In the genomic region with DNA sequence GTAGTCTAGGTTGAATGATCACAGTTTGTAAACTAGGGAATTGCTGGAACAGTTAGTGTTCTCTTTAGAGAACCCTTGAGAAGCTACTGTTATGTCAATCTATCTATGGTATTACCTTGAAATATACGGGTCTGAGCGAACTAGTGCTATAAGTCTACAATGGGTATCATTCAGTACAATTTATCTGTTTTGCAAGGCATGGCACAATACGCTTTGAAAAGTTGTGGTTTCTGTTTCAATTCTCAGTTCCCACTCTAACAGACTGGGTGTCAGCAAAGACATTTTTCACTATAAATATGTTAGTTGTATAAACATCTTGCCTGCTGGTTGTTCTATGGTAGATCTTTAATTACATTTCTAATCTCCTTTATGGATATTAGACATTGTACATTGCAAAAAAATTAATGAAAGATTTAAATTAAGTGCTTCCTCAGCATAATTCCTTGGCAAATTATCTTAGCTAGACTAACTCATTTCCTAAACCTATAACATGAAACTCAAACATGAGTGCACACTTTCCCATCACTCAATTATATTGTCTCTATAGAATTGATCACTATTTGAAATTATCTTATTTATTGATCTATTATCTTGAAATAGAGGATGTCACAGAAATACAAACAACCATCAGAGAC, we compare ENCODE assay signal across 14 cellular contexts. TPM values are rescaled to one million over a fixed set of nuclear protein-coding genes. Genes with fewer than 3 reads are reported as not detected.
DNase-seq lines count a peak whose midpoint lies in the region; ATAC-seq, FAIRE-seq and TF ChIP-seq lines count a peak whose summit lies in the region.
"Had no signal": no experiment of that assay in that cellular context is flagged by ENCODE, and none has a peak within 500 bp of the region (broad histone marks: within the 10 kb centered on the region; RNA-seq: fewer than 3 reads in every experiment).

No MANE protein-coding gene starts in this region.

- H3K56ac ChIP-seq in mesendoderm (ENCODE audit: low read length) = no peak overlapping the region

- intact Hi-C loops in K562 (cut with micrococcal nuclease) = no loop called here

- no peak overlapping the region for H3K23ac ChIP-seq in mesendoderm (ENCODE audit: low read length)

- no peak overlapping the region for H3K4me3 ChIP-seq in K562
- no peak overlapping the region for H3K4me3 ChIP-seq in mesendoderm (ENCODE audit: low read length)
- H3K4me3 ChIP-seq: esophagus squamous epithelium, pancreas had no signal

- no peak overlapping the region for H2BK120ac ChIP-seq in mesendoderm (ENCODE audit: low read depth, low read length)

- no peaks in the 10 kb centered on the region for H3K9me3 ChIP-seq in K562 (replicated peaks; ENCODE audit: control insufficient read depth, insufficient read depth, low read depth, low read length)
- H3K9me3 ChIP-seq: esophagus squamous epithelium, pancreas had no signal

- H3K4me1 ChIP-seq in K562 (replicated peaks in 1 of 2; ENCODE audit: control insufficient read depth in 2 of 2, insufficient read depth in 2 of 2, low read length in 2 of 2) (no peaks in the 10 kb centered on the region), mesendoderm (ENCODE audit: control insufficient read depth, low read depth, low read length) (no peaks in the 10 kb centered on the region)
- H3K4me1 ChIP-seq: esophagus squamous epithelium, pancreas had no signal

- TF ChIP-seq POLR2A in K562 (conservative IDR thresholded peaks at IDR 0.05) = no peak

- H3K27me3 ChIP-seq in K562 (ENCODE audit: control insufficient read depth in 2 of 2, insufficient read depth in 2 of 2, low read length in 2 of 2) = no peaks in the 10 kb centered on the region
- no peaks in the 10 kb centered on the region for H3K27me3 ChIP-seq in mesendoderm (ENCODE audit: insufficient read depth, low read length, poor library complexity)
- H3K27me3 ChIP-seq: esophagus squamous epithelium, pancreas had no signal

- no peak for TF ChIP-seq RAD21 in K562 (CRISPR knock-in tag; conservative IDR thresholded peaks at IDR 0.05 in 1 of 2, IDR thresholded peaks at IDR 0.05 in 1 of 2)

- WGBS in K562 (ENCODE audit: insufficient coverage, low coverage, missing lambda C conversion rate) = 2% methylated on average over 3 of the region's 3 CpGs
- WGBS in mesendoderm (ENCODE audit: extremely low coverage, insufficient coverage, low lambda C conversion rate) = no CpG with 5 or more reads among the region's 3 CpGs

- no peak overlapping the region for H3K18ac ChIP-seq in mesendoderm (ENCODE audit: low read length)

- TF ChIP-seq EP300 in K562 (IDR thresholded peaks at IDR 0.05; ENCODE audit: low read length) = no peak

- no peak for TF ChIP-seq CTCF in K562 (IDR thresholded peaks at IDR 0.05 in 2 of 3, conservative IDR thresholded peaks at IDR 0.05 in 1 of 3; ENCODE audit: insufficient read depth in 2 of 3, low read depth in 1 of 3, low read length in 3 of 3)

- H3K79me2 ChIP-seq in K562 (ENCODE audit: control insufficient read depth, insufficient read depth, low read length) (no peaks in the 10 kb centered on the region), mesendoderm (ENCODE audit: control insufficient read depth, insufficient read depth, low read length) (no peaks in the 10 kb centered on the region)

- H3K27ac ChIP-seq in K562 (ENCODE audit: extremely low read depth, low read depth, low read length) = no peak overlapping the region
- H3K27ac ChIP-seq in mesendoderm (ENCODE audit: low read depth, low read length) = no peak overlapping the region
- H3K27ac ChIP-seq: esophagus squamous epithelium, pancreas had no signal

- no TSS peak for BruUV-seq in K562 (replicated peaks; lab: Mats Ljungman, UMichigan)

- H4K8ac ChIP-seq in mesendoderm (ENCODE audit: low read depth, low read length) = no peak overlapping the region

- H4K20me1 ChIP-seq in K562 (replicated peaks; ENCODE audit: control insufficient read depth, insufficient read depth, low read length) = no peaks in the 10 kb centered on the region

- no peak overlapping the region for H2AK5ac ChIP-seq in mesendoderm (ENCODE audit: low read length)

- H2BK5ac ChIP-seq in mesendoderm (ENCODE audit: low read length) = no peak overlapping the region

- DNase-seq in K562 (ENCODE audit: extremely low read depth in 1 of 4, low spot score in 3 of 4) (no peak), hippocampal formation (lab: John Stamatoyannopoulos, UW) (no peak), AG20443 (ENCODE audit: low spot score) (no peak), mesenteric fat pad (ENCODE audit: low spot score) (no peak), mesendoderm (no peak)
- DNase-seq: activated CD8-positive, alpha-beta memory T cell treated with anti-CD3 and anti-CD28 coated beads, Interleukin-2, amount 50 U/mL, for 4 hours; esophagus squamous epithelium; kidney glomerular epithelial cell; NCI-H748 treated with DMSO at 0.1 percent for 48 hours; pancreas had no signal

- H3K4me2 ChIP-seq in K562 (ENCODE audit: insufficient read depth, low read length) (no peak overlapping the region), mesendoderm (ENCODE audit: low read length) (no peak overlapping the region)

- H3K4ac ChIP-seq in mesendoderm (ENCODE audit: low read depth, low read length) = no peak overlapping the region

- H2BK15ac ChIP-seq in mesendoderm (replicated peaks; ENCODE audit: low read depth) = no peak overlapping the region

- H4K5ac ChIP-seq in mesendoderm (ENCODE audit: low read length) = no peak overlapping the region

- H3K36me3 ChIP-seq in K562 (ENCODE audit: control insufficient read depth, insufficient read depth, low read length) (no peaks in the 10 kb centered on the region), mesendoderm (ENCODE audit: control insufficient read depth, insufficient read depth, low read length) (no peaks in the 10 kb centered on the region)
- H3K36me3 ChIP-seq: esophagus squamous epithelium, pancreas had no signal

- no peak overlapping the region for H3K9ac ChIP-seq in K562 (ENCODE audit: insufficient read depth in 1 of 2, low read depth in 2 of 2, low read length in 2 of 2)
- H3K9ac ChIP-seq in mesendoderm (ENCODE audit: low read length) = no peak overlapping the region

- H2AFZ ChIP-seq in K562 (ENCODE audit: low read depth, low read length) = no peak overlapping the region

- CTCF ChIA-PET in K562 (lab: Yijun Ruan, JAX; ENCODE audit: low intra/inter-chr PET ratio) = no interaction called here

- ATAC-seq in GM18907 (IDR thresholded peaks at IDR 0.05; ENCODE audit: unreplicated experiment) (peak; percentile 100), GM21786 (IDR thresholded peaks at IDR 0.05; ENCODE audit: unreplicated experiment) (peak; percentile 99), HG03280 (IDR thresholded peaks at IDR 0.05; ENCODE audit: unreplicated experiment) (peak; percentile 98), K562 (no peak)

- no peaks in the 10 kb centered on the region for H3K79me1 ChIP-seq in mesendoderm (ENCODE audit: low read length)

- no peak for FAIRE-seq in K562 (lab: Jason Lieb, UNC)
- FAIRE-seq: pancreas had no signal

- in situ Hi-C loops in K562 (cut with MboI) = no loop called here

- POLR2A ChIA-PET in K562 (lab: Yijun Ruan, JAX) = no interaction called here

- no peaks in the 10 kb centered on the region for H3K9me1 ChIP-seq in K562 (ENCODE audit: control insufficient read depth, insufficient read depth, low read length)

TF ChIP-seq in K562, 482 proteins besides CTCF, POLR2A, EP300 and RAD21 (continues in another document):
- TF ChIP-seq POLR2G (IDR thresholded peaks at IDR 0.05; ENCODE audit: low read depth, low read length) (no peak), ZNF316 (IDR thresholded peaks at IDR 0.05) (peak; percentile 44; the same call in 1 of the 2 replicates), MAFK (IDR thresholded peaks at IDR 0.05; ENCODE audit: low read length) (peak; percentile 22; the same call in 1 of the 2 replicates)
- TF ChIP-seq, protein P1, sequence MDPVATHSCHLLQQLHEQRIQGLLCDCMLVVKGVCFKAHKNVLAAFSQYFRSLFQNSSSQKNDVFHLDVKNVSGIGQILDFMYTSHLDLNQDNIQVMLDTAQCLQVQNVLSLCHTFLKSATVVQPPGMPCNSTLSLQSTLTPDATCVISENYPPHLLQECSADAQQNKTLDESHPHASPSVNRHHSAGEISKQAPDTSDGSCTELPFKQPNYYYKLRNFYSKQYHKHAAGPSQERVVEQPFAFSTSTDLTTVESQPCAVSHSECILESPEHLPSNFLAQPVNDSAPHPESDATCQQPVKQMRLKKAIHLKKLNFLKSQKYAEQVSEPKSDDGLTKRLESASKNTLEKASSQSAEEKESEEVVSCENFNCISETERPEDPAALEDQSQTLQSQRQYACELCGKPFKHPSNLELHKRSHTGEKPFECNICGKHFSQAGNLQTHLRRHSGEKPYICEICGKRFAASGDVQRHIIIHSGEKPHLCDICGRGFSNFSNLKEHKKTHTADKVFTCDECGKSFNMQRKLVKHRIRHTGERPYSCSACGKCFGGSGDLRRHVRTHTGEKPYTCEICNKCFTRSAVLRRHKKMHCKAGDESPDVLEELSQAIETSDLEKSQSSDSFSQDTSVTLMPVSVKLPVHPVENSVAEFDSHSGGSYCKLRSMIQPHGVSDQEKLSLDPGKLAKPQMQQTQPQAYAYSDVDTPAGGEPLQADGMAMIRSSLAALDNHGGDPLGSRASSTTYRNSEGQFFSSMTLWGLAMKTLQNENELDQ (CRISPR knock-in tag; IDR thresholded peaks at IDR 0.05; ENCODE audit: borderline replicate concordance) = no peak

RNA-seq across cellular contexts. Expression of gene SLCO6A1, which starts 24.9 kb away (rescaled TPM):
- not detected in 2 replicates for total RNA-seq in K562 (2011; cell fraction: chromatin; rRNA removed; ENCODE audit: low replicate concordance)
- not detected in 2 replicates for total RNA-seq in K562 (2011; cell fraction: nucleolus; rRNA removed)
- total RNA-seq in K562 (2011; cell fraction: nucleoplasm; rRNA removed) = not detected in 2 replicates
- total RNA-seq in K562 (2014; rRNA removed) (not detected in 2 replicates), K562 (2014; rRNA removed; fragmentation: Illumina TruSeq; extraction: Trizol) (not detected in 2 replicates), K562 (2015; rRNA removed; fragmentation: Illumina TruSeq; extraction: Trizol) (0.11 TPM in 1 of 2 replicates, not detected in the other), K562 (2021) (0.11 TPM in 1 of 2 replicates, not detected in the other), mesenteric fat pad (not detected)
- polyA plus RNA-seq in K562 (2011; rRNA removed) (0.04 TPM in 1 of 2 replicates, not detected in the other), K562 (2014; fragmentation: Illumina TruSeq; extraction: Trizol) (not detected in 2 replicates), K562 (2014; fragmentation: Nextera tagmentation; extraction: Ambion mirVana) (not detected), K562 (2014; rRNA removed) (0.20 and 0.26 TPM in 2 replicates)
- polyA plus RNA-seq in K562 (2011; cell fraction: cytosol; rRNA removed) = not detected in 2 replicates
- polyA plus RNA-seq in K562 (2011; cell fraction: nucleus; rRNA removed) = 0.28 TPM in 1 of 2 replicates, not detected in the other
- 0.13 and 0.21 TPM in 2 replicates for polyA plus RNA-seq in K562 (2012)
- not detected in 2 replicates for polyA minus RNA-seq in K562 (2011; rRNA and poly(A)+ RNA removed)
- not detected in 2 replicates for polyA minus RNA-seq in K562 (2011; cell fraction: cytosol; rRNA and poly(A)+ RNA removed)
- polyA minus RNA-seq in K562 (2011; cell fraction: nucleus; rRNA and poly(A)+ RNA removed) = 0.13 TPM in 1 of 2 replicates, not detected in the other
- polyA plus RNA-seq in mesendoderm (2013, experiment 1 of 2) = 0.06 TPM
- polyA plus RNA-seq in mesendoderm (2013, experiment 2 of 2) = not detected
- total RNA-seq: esophagus squamous epithelium, pancreas, urinary bladder had no signal
- polyA plus RNA-seq: pancreas, urinary bladder had no signal
